1 cellular context compared by ENCODE assay signal in the genomic region with DNA sequence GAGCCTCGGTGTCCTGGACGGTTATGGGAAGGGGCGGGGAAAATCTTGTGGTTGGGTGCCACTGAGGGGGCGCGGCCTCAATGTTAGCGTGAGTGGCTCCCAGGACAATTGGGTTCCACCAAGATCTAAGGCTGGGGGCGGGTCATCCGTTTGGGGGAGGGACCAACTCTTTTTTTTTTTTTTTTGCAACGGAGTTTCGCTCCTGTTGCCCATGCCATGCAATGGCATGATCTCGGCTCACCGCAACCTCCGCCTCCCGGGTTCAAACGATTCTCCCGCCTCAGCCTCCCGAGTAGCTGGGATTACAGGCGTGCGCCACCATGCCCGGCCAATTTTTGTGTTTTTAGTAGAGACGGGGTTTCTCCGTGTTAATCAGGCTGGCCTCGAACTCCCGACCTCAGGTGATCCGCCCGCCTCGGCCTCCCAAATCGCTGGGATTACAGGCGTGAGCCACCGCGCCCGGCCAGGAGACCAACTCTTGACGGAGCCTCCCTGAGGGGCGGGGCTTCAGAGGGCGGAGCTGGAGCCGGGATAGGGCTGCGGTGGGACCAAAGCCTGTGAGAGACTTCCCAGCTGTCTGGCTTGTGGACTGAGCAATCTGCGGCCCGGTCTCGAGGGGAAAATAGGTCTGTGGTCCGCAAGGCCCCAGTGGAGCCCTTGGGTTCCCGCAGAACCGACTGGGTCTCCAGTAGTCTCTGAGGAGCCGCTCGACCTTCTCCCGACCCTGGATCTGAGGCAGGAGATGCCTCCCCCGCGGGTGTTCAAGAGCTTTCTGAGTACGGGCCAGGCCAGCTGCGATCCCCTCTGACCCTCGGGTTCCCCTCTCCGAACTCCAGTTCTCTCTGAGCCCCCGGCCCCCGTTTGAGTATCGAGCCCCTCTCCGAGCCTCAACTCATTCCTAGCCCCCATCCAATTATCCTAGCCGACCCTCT.
TF ChIP-seq lines count a peak whose summit lies in the region.

No MANE protein-coding gene starts in this region.

TF ChIP-seq in HEK293, 187 proteins besides CTCF, POLR2A, EP300 and RAD21 (continued from another document):
- TF ChIP-seq, protein P1, sequence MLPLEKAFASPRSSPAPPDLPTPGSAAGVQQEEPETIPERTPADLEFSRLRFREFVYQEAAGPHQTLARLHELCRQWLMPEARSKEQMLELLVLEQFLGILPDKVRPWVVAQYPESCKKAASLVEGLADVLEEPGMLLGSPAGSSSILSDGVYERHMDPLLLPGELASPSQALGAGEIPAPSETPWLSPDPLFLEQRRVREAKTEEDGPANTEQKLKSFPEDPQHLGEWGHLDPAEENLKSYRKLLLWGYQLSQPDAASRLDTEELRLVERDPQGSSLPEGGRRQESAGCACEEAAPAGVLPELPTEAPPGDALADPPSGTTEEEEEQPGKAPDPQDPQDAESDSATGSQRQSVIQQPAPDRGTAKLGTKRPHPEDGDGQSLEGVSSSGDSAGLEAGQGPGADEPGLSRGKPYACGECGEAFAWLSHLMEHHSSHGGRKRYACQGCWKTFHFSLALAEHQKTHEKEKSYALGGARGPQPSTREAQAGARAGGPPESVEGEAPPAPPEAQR (tag by site-specific recombination; IDR thresholded peaks at IDR 0.05) = no peak
- TF ChIP-seq ZFP41 (tag by site-specific recombination; IDR thresholded peaks at IDR 0.05; ENCODE audit: borderline replicate concordance) (no peak), ZSCAN30 (tag by site-specific recombination; IDR thresholded peaks at IDR 0.05) (no peak), ZBTB48 (tag by site-specific recombination; IDR thresholded peaks at IDR 0.05) (no peak), ZEB2 (tag by site-specific recombination; IDR thresholded peaks at IDR 0.05) (peak; percentile 79), ZNF132 (tag by site-specific recombination; IDR thresholded peaks at IDR 0.05; ENCODE audit: borderline replicate concordance) (no peak), KLF8 (tag by site-specific recombination; IDR thresholded peaks at IDR 0.05) (peak; percentile 80), ZNF248 (tag by site-specific recombination; IDR thresholded peaks at IDR 0.05) (no peak), ZNF501 (tag by site-specific recombination; IDR thresholded peaks at IDR 0.05) (peak; percentile 45; the same call in 1 of the 2 replicates), YY1 (tag by site-specific recombination; IDR thresholded peaks at IDR 0.05) (no peak), KLF1 (tag by site-specific recombination; IDR thresholded peaks at IDR 0.05) (peak; percentile 82), ZNF311 (tag by site-specific recombination; IDR thresholded peaks at IDR 0.05; ENCODE audit: borderline replicate concordance) (no peak), ZFHX2 (tag by site-specific recombination; conservative IDR thresholded peaks at IDR 0.05) (0 out of 2 replicates have a peak, but pooled peaks have one; percentile 7), EGR2 (tag by site-specific recombination; IDR thresholded peaks at IDR 0.05; ENCODE audit: low read depth) (no peak), ZBTB17 (tag by site-specific recombination; IDR thresholded peaks at IDR 0.05) (peak; percentile 79), ZXDB (tag by site-specific recombination; IDR thresholded peaks at IDR 0.05) (peak; percentile 83), ZNF658 (tag by site-specific recombination; IDR thresholded peaks at IDR 0.05) (no peak), TCF7L2 (IDR thresholded peaks at IDR 0.05; ENCODE audit: borderline replicate concordance, low read depth, low read length) (peak; percentile 43; the same call in 1 of the 2 replicates), ZNF777 (tag by site-specific recombination; IDR thresholded peaks at IDR 0.05; ENCODE audit: borderline replicate concordance) (no peak), ZNF558 (tag by site-specific recombination; IDR thresholded peaks at IDR 0.05) (no peak), ZNF426 (tag by site-specific recombination; IDR thresholded peaks at IDR 0.05) (no peak), ZNF521 (tag by site-specific recombination; IDR thresholded peaks at IDR 0.05) (no peak), ZNF146 (tag by site-specific recombination; IDR thresholded peaks at IDR 0.05) (0 out of 2 replicates have a peak, but pooled peaks have one; percentile 37), SETDB1 (IDR thresholded peaks at IDR 0.05; ENCODE audit: insufficient read length, low read length) (peak; percentile 33), ZNF350 (tag by site-specific recombination; IDR thresholded peaks at IDR 0.05) (no peak), ZNF239 (tag by site-specific recombination; IDR thresholded peaks at IDR 0.05) (no peak), SP7 (tag by site-specific recombination; IDR thresholded peaks at IDR 0.05) (peak; percentile 86), ZNF157 (tag by site-specific recombination; IDR thresholded peaks at IDR 0.05) (no peak), ZNF23 (tag by site-specific recombination; IDR thresholded peaks at IDR 0.05; ENCODE audit: borderline replicate concordance) (no peak), ZBTB21 (tag by site-specific recombination; IDR thresholded peaks at IDR 0.05) (peak; percentile 27; the same call in 1 of the 2 replicates), ZBTB7A (tag by site-specific recombination; IDR thresholded peaks at IDR 0.05; ENCODE audit: low read depth) (peak; percentile 46), ZNF416 (tag by site-specific recombination; IDR thresholded peaks at IDR 0.05) (no peak), ZNF37A (tag by site-specific recombination; IDR thresholded peaks at IDR 0.05) (no peak), ZFP3 (tag by site-specific recombination; IDR thresholded peaks at IDR 0.05; ENCODE audit: low read depth) (0 out of 2 replicates have a peak, but pooled peaks have one; percentile 15), ZNF324 (tag by site-specific recombination; IDR thresholded peaks at IDR 0.05) (peak; percentile 97), ZNF335 (tag by site-specific recombination; conservative IDR thresholded peaks at IDR 0.05) (peak; percentile 56), ZNF654 (tag by site-specific recombination; IDR thresholded peaks at IDR 0.05; ENCODE audit: low read depth) (no peak), YY2 (tag by site-specific recombination; IDR thresholded peaks at IDR 0.05) (0 out of 2 replicates have a peak, but pooled peaks have one; percentile 13), SP3 (tag by site-specific recombination; IDR thresholded peaks at IDR 0.05) (peak; percentile 72), ZNF837 (tag by site-specific recombination; IDR thresholded peaks at IDR 0.05) (no peak), MYNN (tag by site-specific recombination; IDR thresholded peaks at IDR 0.05; ENCODE audit: borderline replicate concordance) (no peak), ZNF670 (tag by site-specific recombination; IDR thresholded peaks at IDR 0.05; ENCODE audit: low read depth) (no peak), ZNF585B (tag by site-specific recombination; IDR thresholded peaks at IDR 0.05) (no peak), ZNF473 (tag by site-specific recombination; IDR thresholded peaks at IDR 0.05) (no peak), ZNF530 (tag by site-specific recombination; IDR thresholded peaks at IDR 0.05; ENCODE audit: low read depth) (no peak), REPIN1 (tag by site-specific recombination; IDR thresholded peaks at IDR 0.05; ENCODE audit: low read depth) (0 out of 2 replicates have a peak, but pooled peaks have one; percentile 50), ZNF561 (tag by site-specific recombination; IDR thresholded peaks at IDR 0.05; ENCODE audit: borderline replicate concordance) (no peak)
- TF ChIP-seq, protein P2, sequence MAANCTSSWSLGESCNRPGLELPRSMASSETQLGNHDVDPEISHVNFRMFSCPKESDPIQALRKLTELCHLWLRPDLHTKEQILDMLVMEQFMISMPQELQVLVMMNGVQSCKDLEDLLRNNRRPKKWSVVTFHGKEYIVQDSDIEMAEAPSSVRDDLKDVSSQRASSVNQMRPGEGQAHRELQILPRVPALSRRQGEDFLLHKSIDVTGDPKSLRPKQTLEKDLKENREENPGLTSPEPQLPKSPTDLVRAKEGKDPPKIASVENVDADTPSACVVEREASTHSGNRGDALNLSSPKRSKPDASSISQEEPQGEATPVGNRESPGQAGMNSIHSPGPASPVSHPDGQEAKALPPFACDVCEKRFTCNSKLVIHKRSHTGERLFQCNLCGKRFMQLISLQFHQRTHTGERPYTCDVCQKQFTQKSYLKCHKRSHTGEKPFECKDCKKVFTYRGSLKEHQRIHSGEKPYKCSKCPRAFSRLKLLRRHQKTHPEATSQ (tag by site-specific recombination; IDR thresholded peaks at IDR 0.05) = peak; percentile 95
- TF ChIP-seq, protein P3, sequence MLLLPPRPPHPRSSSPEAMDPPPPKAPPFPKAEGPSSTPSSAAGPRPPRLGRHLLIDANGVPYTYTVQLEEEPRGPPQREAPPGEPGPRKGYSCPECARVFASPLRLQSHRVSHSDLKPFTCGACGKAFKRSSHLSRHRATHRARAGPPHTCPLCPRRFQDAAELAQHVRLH (tag by site-specific recombination; IDR thresholded peaks at IDR 0.05) = peak; percentile 94
- TF ChIP-seq, protein P4, sequence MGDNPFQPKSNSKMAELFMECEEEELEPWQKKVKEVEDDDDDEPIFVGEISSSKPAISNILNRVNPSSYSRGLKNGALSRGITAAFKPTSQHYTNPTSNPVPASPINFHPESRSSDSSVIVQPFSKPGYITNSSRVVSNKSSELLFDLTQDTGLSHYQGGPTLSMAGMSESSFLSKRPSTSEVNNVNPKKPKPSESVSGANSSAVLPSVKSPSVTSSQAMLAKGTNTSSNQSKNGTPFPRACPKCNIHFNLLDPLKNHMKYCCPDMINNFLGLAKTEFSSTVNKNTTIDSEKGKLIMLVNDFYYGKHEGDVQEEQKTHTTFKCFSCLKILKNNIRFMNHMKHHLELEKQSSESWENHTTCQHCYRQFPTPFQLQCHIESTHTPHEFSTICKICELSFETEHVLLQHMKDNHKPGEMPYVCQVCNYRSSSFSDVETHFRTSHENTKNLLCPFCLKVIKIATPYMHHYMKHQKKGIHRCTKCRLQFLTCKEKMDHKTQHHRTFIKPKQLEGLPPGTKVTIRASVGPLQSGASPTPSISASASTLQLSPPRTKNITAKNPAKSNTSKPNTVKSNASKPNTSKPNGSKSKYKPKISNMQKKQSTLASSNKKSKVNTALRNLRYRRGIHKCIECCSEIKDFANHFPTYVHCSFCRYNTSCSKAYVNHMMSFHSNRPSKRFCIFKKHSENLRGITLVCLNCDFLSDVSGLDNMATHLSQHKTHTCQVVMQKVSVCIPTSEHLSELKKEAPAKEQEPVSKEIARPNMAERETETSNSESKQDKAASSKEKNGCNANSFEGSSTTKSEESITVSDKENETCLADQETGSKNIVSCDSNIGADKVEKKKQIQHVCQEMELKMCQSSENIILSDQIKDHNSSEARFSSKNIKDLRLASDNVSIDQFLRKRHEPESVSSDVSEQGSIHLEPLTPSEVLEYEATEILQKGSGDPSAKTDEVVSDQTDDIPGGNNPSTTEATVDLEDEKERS (tag by site-specific recombination; IDR thresholded peaks at IDR 0.05) = peak; percentile 99
- TF ChIP-seq, protein P5, sequence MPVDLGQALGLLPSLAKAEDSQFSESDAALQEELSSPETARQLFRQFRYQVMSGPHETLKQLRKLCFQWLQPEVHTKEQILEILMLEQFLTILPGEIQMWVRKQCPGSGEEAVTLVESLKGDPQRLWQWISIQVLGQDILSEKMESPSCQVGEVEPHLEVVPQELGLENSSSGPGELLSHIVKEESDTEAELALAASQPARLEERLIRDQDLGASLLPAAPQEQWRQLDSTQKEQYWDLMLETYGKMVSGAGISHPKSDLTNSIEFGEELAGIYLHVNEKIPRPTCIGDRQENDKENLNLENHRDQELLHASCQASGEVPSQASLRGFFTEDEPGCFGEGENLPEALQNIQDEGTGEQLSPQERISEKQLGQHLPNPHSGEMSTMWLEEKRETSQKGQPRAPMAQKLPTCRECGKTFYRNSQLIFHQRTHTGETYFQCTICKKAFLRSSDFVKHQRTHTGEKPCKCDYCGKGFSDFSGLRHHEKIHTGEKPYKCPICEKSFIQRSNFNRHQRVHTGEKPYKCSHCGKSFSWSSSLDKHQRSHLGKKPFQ (tag by site-specific recombination; IDR thresholded peaks at IDR 0.05) = no peak
- TF ChIP-seq, protein P6, sequence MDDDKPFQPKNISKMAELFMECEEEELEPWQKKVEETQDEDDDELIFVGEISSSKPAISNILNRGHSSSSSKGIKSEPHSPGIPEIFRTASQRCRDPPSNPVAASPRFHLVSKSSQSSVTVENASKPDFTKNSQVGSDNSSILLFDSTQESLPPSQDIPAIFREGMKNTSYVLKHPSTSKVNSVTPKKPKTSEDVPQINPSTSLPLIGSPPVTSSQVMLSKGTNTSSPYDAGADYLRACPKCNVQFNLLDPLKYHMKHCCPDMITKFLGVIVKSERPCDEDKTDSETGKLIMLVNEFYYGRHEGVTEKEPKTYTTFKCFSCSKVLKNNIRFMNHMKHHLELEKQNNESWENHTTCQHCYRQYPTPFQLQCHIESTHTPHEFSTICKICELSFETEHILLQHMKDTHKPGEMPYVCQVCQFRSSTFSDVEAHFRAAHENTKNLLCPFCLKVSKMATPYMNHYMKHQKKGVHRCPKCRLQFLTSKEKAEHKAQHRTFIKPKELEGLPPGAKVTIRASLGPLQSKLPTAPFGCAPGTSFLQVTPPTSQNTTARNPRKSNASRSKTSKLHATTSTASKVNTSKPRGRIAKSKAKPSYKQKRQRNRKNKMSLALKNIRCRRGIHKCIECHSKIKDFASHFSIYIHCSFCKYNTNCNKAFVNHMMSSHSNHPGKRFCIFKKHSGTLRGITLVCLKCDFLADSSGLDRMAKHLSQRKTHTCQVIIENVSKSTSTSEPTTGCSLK (tag by site-specific recombination; IDR thresholded peaks at IDR 0.05) = no peak
- TF ChIP-seq, protein P7, sequence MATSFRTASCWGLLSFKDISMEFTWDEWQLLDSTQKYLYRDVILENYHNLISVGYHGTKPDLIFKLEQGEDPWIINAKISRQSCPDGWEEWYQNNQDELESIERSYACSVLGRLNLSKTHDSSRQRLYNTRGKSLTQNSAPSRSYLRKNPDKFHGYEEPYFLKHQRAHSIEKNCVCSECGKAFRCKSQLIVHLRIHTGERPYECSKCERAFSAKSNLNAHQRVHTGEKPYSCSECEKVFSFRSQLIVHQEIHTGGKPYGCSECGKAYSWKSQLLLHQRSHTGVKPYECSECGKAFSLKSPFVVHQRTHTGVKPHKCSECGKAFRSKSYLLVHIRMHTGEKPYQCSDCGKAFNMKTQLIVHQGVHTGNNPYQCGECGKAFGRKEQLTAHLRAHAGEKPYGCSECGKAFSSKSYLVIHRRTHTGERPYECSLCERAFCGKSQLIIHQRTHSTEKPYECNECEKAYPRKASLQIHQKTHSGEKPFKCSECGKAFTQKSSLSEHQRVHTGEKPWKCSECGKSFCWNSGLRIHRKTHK (tag by site-specific recombination; IDR thresholded peaks at IDR 0.05) = no peak
